9 cellular contexts compared by ENCODE assay signal in the genomic region with DNA sequence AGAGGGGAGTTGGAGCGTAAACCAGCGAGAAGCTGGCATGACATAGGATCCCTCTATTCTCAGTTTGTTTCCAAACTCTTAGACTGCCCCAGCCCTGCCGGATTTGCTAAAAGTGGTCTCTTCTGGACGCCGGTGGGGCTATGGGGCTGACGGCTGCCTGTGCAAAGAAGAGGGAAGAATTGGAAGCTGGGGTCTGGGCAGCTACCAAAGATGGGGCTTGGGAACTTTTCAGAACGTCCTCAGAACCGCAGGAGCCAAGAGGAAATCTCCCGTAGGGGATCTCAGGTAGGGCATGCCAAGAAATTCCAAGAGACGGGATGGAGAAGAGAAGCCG. TPM values are rescaled to one million over a fixed set of nuclear protein-coding genes. Genes with fewer than 3 reads are reported as not detected.
DNase-seq lines count a peak whose midpoint lies in the region; ATAC-seq, FAIRE-seq and TF ChIP-seq lines count a peak whose summit lies in the region.
"Not testable (repeated sequence)": the region's sequence is repeated elsewhere in the genome, so short reads cannot be mapped to it uniquely, and the experiment has no call there.
"Had no signal": no experiment of that assay in that cellular context is flagged by ENCODE, and none has a peak within 500 bp of the region (broad histone marks: within the 10 kb centered on the region; RNA-seq: fewer than 3 reads in every experiment).

No MANE protein-coding gene starts in this region.

- TF ChIP-seq EP300 in A549 (IDR thresholded peaks at IDR 0.05); SK-N-SH (IDR thresholded peaks at IDR 0.05; ENCODE audit: borderline replicate concordance in 1 of 2, low read depth in 1 of 2, low read length in 1 of 2): not testable (repeated sequence)

- DNase-seq in A549 (ENCODE audit: low read depth in 1 of 2, low spot score in 1 of 2); SK-N-SH; activated CD8-positive, alpha-beta T cell treated with anti-CD3 and anti-CD28 coated beads for 36 hours; activated naive CD8-positive, alpha-beta T cell treated with anti-CD3 and anti-CD28 coated beads, Interleukin-2, amount 10 ng/mL, durations not matched to agents 7 days and 5 days; naive thymus-derived CD4-positive, alpha-beta T cell: not testable (repeated sequence)
- DNase-seq in Right ventricle myocardium inferior (ENCODE audit: missing footprints): peak; percentile 5

- H3K79me2 ChIP-seq in SK-N-SH (ENCODE audit: insufficient read depth): not testable (repeated sequence)

- H3K36me3 ChIP-seq in SK-N-SH (replicated peaks in 1 of 2; ENCODE audit: control insufficient read depth in 1 of 2, insufficient read depth in 2 of 2, low read length in 1 of 2); naive thymus-derived CD4-positive, alpha-beta T cell (ENCODE audit: control insufficient read depth in 2 of 3, insufficient read depth in 3 of 3, low read length in 3 of 3): not testable (repeated sequence)

- intact Hi-C loops in activated CD8-positive, alpha-beta T cell treated with anti-CD3 and anti-CD28 coated beads for 36 hours (cut with micrococcal nuclease); Right ventricle myocardium inferior (cut with DNase I); naive thymus-derived CD4-positive, alpha-beta T cell (cut with micrococcal nuclease): not testable (repeated sequence)

- WGBS in A549 (ENCODE audit: missing lambda C conversion rate): 26% methylated on average over 10 of the region's 11 CpGs
- WGBS in SK-N-SH (ENCODE audit: low lambda C conversion rate): 5% methylated on average over 9 of the region's 11 CpGs

- not testable (repeated sequence) for H3K4me1 ChIP-seq in A549; SK-N-SH (ENCODE audit: control insufficient read depth in 1 of 2, insufficient read depth in 2 of 2, low read depth in 1 of 2, low read length in 1 of 2); naive thymus-derived CD4-positive, alpha-beta T cell (ENCODE audit: control insufficient read depth in 2 of 2, insufficient read depth in 2 of 2, low read length in 2 of 2)

- not testable (repeated sequence) for H3K36me3 Mint-ChIP-seq in activated CD8-positive, alpha-beta T cell treated with anti-CD3 and anti-CD28 coated beads for 36 hours (ENCODE audit: low read depth); activated naive CD8-positive, alpha-beta T cell treated with anti-CD3 and anti-CD28 coated beads, Interleukin-2, amount 10 ng/mL, durations not matched to agents 7 days and 5 days; naive thymus-derived CD4-positive, alpha-beta T cell
- peaks cover 10% of the 10 kb centered on the region for H3K36me3 Mint-ChIP-seq in stimulated activated memory B cell treated with anti-CD40 and anti-IgM and Interleukin-4, amounts not matched to agents 10 μg/mL and 1 μg/mL and 100 μg/mL, for 72 hours

- H2AFZ ChIP-seq in SK-N-SH (ENCODE audit: low read depth): not testable (repeated sequence)

- FAIRE-seq in A549 (lab: Jason Lieb, UNC): not testable (repeated sequence)

- not testable (repeated sequence) for H3K9me3 ChIP-seq in A549; SK-N-SH; naive thymus-derived CD4-positive, alpha-beta T cell (ENCODE audit: control insufficient read depth in 2 of 3, low read length in 3 of 3)

- H3K4me2 ChIP-seq in A549: peak overlapping the region; percentile 96
- H3K4me2 ChIP-seq in SK-N-SH: peak overlapping the region; percentile 51; the same call in 1 of the 2 replicates

- not testable (repeated sequence) for H4K20me1 ChIP-seq in SK-N-SH (ENCODE audit: insufficient read depth)

- not testable (repeated sequence) for H3F3A ChIP-seq in SK-N-SH (replicated peaks; ENCODE audit: insufficient read depth)

- CTCF ChIA-PET in A549 (lab: Yijun Ruan, JAX); SK-N-SH (lab: Yijun Ruan, JAX); activated CD8-positive, alpha-beta T cell treated with anti-CD3 and anti-CD28 coated beads for 36 hours (lab: Charles Lee); naive thymus-derived CD4-positive, alpha-beta T cell (lab: Charles Lee): not testable (repeated sequence)

- TF ChIP-seq CTCF in A549 (IDR thresholded peaks at IDR 0.05); SK-N-SH (IDR thresholded peaks at IDR 0.05); activated CD8-positive, alpha-beta T cell treated with anti-CD3 and anti-CD28 coated beads for 36 hours (IDR thresholded peaks at IDR 0.05): not testable (repeated sequence)

- peaks cover 34% of the 10 kb centered on the region for H3K27me3 Mint-ChIP-seq in activated CD8-positive, alpha-beta T cell treated with anti-CD3 and anti-CD28 coated beads for 36 hours
- H3K27me3 Mint-ChIP-seq in activated naive CD8-positive, alpha-beta T cell treated with anti-CD3 and anti-CD28 coated beads, Interleukin-2, amount 10 ng/mL, durations not matched to agents 7 days and 5 days: peaks cover 48% of the 10 kb centered on the region
- H3K27me3 Mint-ChIP-seq in naive thymus-derived CD4-positive, alpha-beta T cell: peaks cover 22 to 52% (median 39%) of the 10 kb centered on the region in 5 donors
- H3K27me3 Mint-ChIP-seq in stimulated activated memory B cell treated with anti-CD40 and anti-IgM and Interleukin-4, amounts not matched to agents 10 μg/mL and 1 μg/mL and 100 μg/mL, for 72 hours: peaks cover 52% of the 10 kb centered on the region

- TF ChIP-seq POLR2A in A549 (IDR thresholded peaks at IDR 0.05; ENCODE audit: low read length): not testable (repeated sequence)

- peaks cover 34% of the 10 kb centered on the region for H3K27me3 ChIP-seq in SK-N-SH (ENCODE audit: insufficient read depth)
- H3K27me3 ChIP-seq in naive thymus-derived CD4-positive, alpha-beta T cell (ENCODE audit: control insufficient read depth in 2 of 2, insufficient read depth in 2 of 2, low read length in 2 of 2): peaks cover 0 to 10% of the 10 kb centered on the region in 2 donors

- peak overlapping the region; percentile 47 for H3K4me3 Mint-ChIP-seq in activated CD8-positive, alpha-beta T cell treated with anti-CD3 and anti-CD28 coated beads for 36 hours
- peak overlapping the region; percentile 70 for H3K4me3 Mint-ChIP-seq in activated naive CD8-positive, alpha-beta T cell treated with anti-CD3 and anti-CD28 coated beads, Interleukin-2, amount 10 ng/mL, durations not matched to agents 7 days and 5 days
- H3K4me3 Mint-ChIP-seq in naive thymus-derived CD4-positive, alpha-beta T cell: peak overlapping the region; percentile 24 to 80 (median 70)
- H3K4me3 Mint-ChIP-seq in stimulated activated memory B cell treated with anti-CD40 and anti-IgM and Interleukin-4, amounts not matched to agents 10 μg/mL and 1 μg/mL and 100 μg/mL, for 72 hours: peak overlapping the region; percentile 76

- not testable (repeated sequence) for H3K9me2 ChIP-seq in SK-N-SH

- peak in 1 of 2 experiments; percentile 35; a peak in 2 of 6 replicates for ATAC-seq in A549
- peak; percentile 14 for ATAC-seq in GM18502 (IDR thresholded peaks at IDR 0.05; ENCODE audit: poor library complexity, unreplicated experiment)
- not testable (repeated sequence) for ATAC-seq in activated CD8-positive, alpha-beta T cell treated with anti-CD3 and anti-CD28 coated beads for 36 hours; activated naive CD8-positive, alpha-beta T cell treated with anti-CD3 and anti-CD28 coated beads, Interleukin-2, amount 10 ng/mL, durations not matched to agents 7 days and 5 days (ENCODE audit: low read depth); Right ventricle myocardium inferior; naive thymus-derived CD4-positive, alpha-beta T cell; stimulated activated memory B cell treated with anti-CD40 and anti-IgM and Interleukin-4, amounts not matched to agents 10 μg/mL and 1 μg/mL and 100 μg/mL, for 72 hours

- H3K9me3 Mint-ChIP-seq in activated CD8-positive, alpha-beta T cell treated with anti-CD3 and anti-CD28 coated beads for 36 hours; activated naive CD8-positive, alpha-beta T cell treated with anti-CD3 and anti-CD28 coated beads, Interleukin-2, amount 10 ng/mL, durations not matched to agents 7 days and 5 days; naive thymus-derived CD4-positive, alpha-beta T cell; stimulated activated memory B cell treated with anti-CD40 and anti-IgM and Interleukin-4, amounts not matched to agents 10 μg/mL and 1 μg/mL and 100 μg/mL, for 72 hours: not testable (repeated sequence)

- not testable (repeated sequence) for H3K9ac ChIP-seq in SK-N-SH

- H3K4me3 ChIP-seq in A549: peak overlapping the region; percentile 50
- not testable (repeated sequence) for H3K4me3 ChIP-seq in SK-N-SH (ENCODE audit: low read depth in 2 of 2, low read length in 1 of 2); naive thymus-derived CD4-positive, alpha-beta T cell (ENCODE audit: low read length)

- H3K27ac ChIP-seq in A549; SK-N-SH (ENCODE audit: low read depth in 2 of 2, low read length in 1 of 2); naive thymus-derived CD4-positive, alpha-beta T cell (ENCODE audit: low read depth, low read length): not testable (repeated sequence)

- H3K4me1 Mint-ChIP-seq in activated CD8-positive, alpha-beta T cell treated with anti-CD3 and anti-CD28 coated beads for 36 hours (ENCODE audit: low read depth): peaks cover 16% of the 10 kb centered on the region
- H3K4me1 Mint-ChIP-seq in activated naive CD8-positive, alpha-beta T cell treated with anti-CD3 and anti-CD28 coated beads, Interleukin-2, amount 10 ng/mL, durations not matched to agents 7 days and 5 days: peaks cover 15% of the 10 kb centered on the region
- peaks cover 7 to 38% (median 19%) of the 10 kb centered on the region in 7 donors for H3K4me1 Mint-ChIP-seq in naive thymus-derived CD4-positive, alpha-beta T cell
- H3K4me1 Mint-ChIP-seq in stimulated activated memory B cell treated with anti-CD40 and anti-IgM and Interleukin-4, amounts not matched to agents 10 μg/mL and 1 μg/mL and 100 μg/mL, for 72 hours: peaks cover 20% of the 10 kb centered on the region

- POLR2A ChIA-PET in A549 (lab: Yijun Ruan, JAX); SK-N-SH (lab: Yijun Ruan, JAX); activated CD8-positive, alpha-beta T cell treated with anti-CD3 and anti-CD28 coated beads for 36 hours (lab: Charles Lee); activated naive CD8-positive, alpha-beta T cell treated with anti-CD3 and anti-CD28 coated beads, Interleukin-2, amount 10 ng/mL, durations not matched to agents 7 days and 5 days (lab: Charles Lee); naive thymus-derived CD4-positive, alpha-beta T cell (lab: Charles Lee): not testable (repeated sequence)

- H3K27ac Mint-ChIP-seq in activated CD8-positive, alpha-beta T cell treated with anti-CD3 and anti-CD28 coated beads for 36 hours; activated naive CD8-positive, alpha-beta T cell treated with anti-CD3 and anti-CD28 coated beads, Interleukin-2, amount 10 ng/mL, durations not matched to agents 7 days and 5 days: not testable (repeated sequence)
- peak overlapping the region in 5 of 9 donors; percentile 4 to 65 (median 45) for H3K27ac Mint-ChIP-seq in naive thymus-derived CD4-positive, alpha-beta T cell
- H3K27ac Mint-ChIP-seq in stimulated activated memory B cell treated with anti-CD40 and anti-IgM and Interleukin-4, amounts not matched to agents 10 μg/mL and 1 μg/mL and 100 μg/mL, for 72 hours: peak overlapping the region; percentile 57

- not testable (repeated sequence) for TF ChIP-seq RAD21 in A549 (conservative IDR thresholded peaks at IDR 0.05 in 1 of 2, IDR thresholded peaks at IDR 0.05 in 1 of 2); SK-N-SH (IDR thresholded peaks at IDR 0.05; ENCODE audit: low read length)

RNA-seq across cellular contexts. Expression of a gene that starts 3.1 kb away (rescaled TPM):
- polyA plus RNA-seq in A549 (2011; rRNA removed): 0.33 and 0.35 TPM in 2 replicates
- polyA plus RNA-seq in A549 (2012; cell fraction: cytosol; rRNA removed): 0.45 and 0.60 TPM in 2 replicates
- 1.8 and 1.9 TPM in 2 replicates for polyA plus RNA-seq in A549 (2012; cell fraction: nucleus; rRNA removed)
- polyA plus RNA-seq in A549 (2017; fragmentation: RNase III; extraction: RNeasy Plus Mini Kit Qiagen cat#74134 plus additional on column Dnase treatment): 0.45 to 0.50 TPM (median 0.49 TPM) in 3 replicates
- 0.12 TPM in 1 of 2 replicates, not detected in the other for polyA minus RNA-seq in A549 (2011; rRNA and poly(A)+ RNA removed)
- polyA plus RNA-seq in SK-N-SH (2012; rRNA removed): 0.34 and 0.38 TPM in 2 replicates
- 0.27 and 0.30 TPM in 2 replicates for polyA plus RNA-seq in SK-N-SH (2012; cell fraction: cytosol; rRNA removed)
- 1.3 and 1.4 TPM in 2 replicates for polyA plus RNA-seq in SK-N-SH (2012; cell fraction: nucleus; rRNA removed)
- not detected for total RNA-seq in activated CD8-positive, alpha-beta T cell treated with anti-CD3 and anti-CD28 coated beads for 36 hours
- total RNA-seq in activated naive CD8-positive, alpha-beta T cell treated with anti-CD3 and anti-CD28 coated beads, Interleukin-2, amount 10 ng/mL, durations not matched to agents 7 days and 5 days: under 1 TPM; 0.17 to 0.22 TPM
- not detected for total RNA-seq in Right ventricle myocardium inferior
- total RNA-seq in naive thymus-derived CD4-positive, alpha-beta T cell: under 1 TPM in 3 of 5 experiments, not detected in 2; 0.22 to 0.38 (median 0.27) TPM
- polyA plus RNA-seq in naive thymus-derived CD4-positive, alpha-beta T cell: under 1 TPM; 0.09 to 0.12 TPM
- total RNA-seq: PC-9 had no signal
